2 cellular contexts compared by ENCODE assay signal in the genomic region with DNA sequence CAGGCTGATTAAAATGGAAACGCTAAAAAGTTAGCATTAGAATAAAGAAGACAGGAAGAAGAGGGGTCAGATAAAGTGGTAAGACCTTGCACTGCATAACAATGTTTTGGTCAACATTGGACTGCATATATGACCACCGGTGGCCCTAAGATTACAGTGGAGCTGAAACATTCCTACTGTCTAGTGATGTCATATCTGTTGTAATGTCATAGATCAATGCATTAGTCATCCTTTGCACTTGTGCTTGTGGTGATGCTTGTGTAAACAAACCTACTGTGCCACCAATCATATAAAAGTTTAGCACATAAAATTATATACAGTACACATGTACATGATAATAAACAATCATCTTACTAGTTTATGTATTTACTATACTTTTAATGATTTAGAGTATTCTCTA.
TF ChIP-seq lines count a peak whose summit lies in the region.

No MANE protein-coding gene starts in this region.

TF ChIP-seq in endothelial cell of umbilical vein, 7 proteins besides CTCF, POLR2A, EP300 and RAD21:
- TF ChIP-seq FOS (IDR thresholded peaks at IDR 0.05; ENCODE audit: borderline replicate concordance, insufficient read depth, low read length) (peak; percentile 21), JUN (IDR thresholded peaks at IDR 0.05; ENCODE audit: borderline replicate concordance, insufficient read depth, insufficient read length, low read depth) (peak; percentile 65), EZH2 (IDR thresholded peaks at IDR 0.05; ENCODE audit: borderline replicate concordance, low read depth, low read length, severe bottlenecking) (no peak)

TF ChIP-seq in SK-N-SH, 30 proteins besides CTCF, POLR2A, EP300 and RAD21:
- TF ChIP-seq RCOR1 (IDR thresholded peaks at IDR 0.05; ENCODE audit: low read length) (no peak), FOXM1 (IDR thresholded peaks at IDR 0.05; ENCODE audit: low read depth) (no peak), YY1 (IDR thresholded peaks at IDR 0.05; ENCODE audit: low read depth) (no peak), FOXJ3 (CRISPR knock-in tag; IDR thresholded peaks at IDR 0.05) (no peak), ELF1 (IDR thresholded peaks at IDR 0.05) (no peak), POLR2AphosphoS5 (IDR thresholded peaks at IDR 0.05; ENCODE audit: low read depth, low read length) (no peak), NRF1 (IDR thresholded peaks at IDR 0.05; ENCODE audit: low read depth, low read length) (no peak), RXRA (IDR thresholded peaks at IDR 0.05; ENCODE audit: borderline replicate concordance, low read depth) (no peak), EZH2phosphoT487 (IDR thresholded peaks at IDR 0.05; ENCODE audit: borderline replicate concordance, low read depth) (no peak), CHD2 (IDR thresholded peaks at IDR 0.05; ENCODE audit: low read length, partially characterized antibody) (no peak)
- TF ChIP-seq, protein P1, sequence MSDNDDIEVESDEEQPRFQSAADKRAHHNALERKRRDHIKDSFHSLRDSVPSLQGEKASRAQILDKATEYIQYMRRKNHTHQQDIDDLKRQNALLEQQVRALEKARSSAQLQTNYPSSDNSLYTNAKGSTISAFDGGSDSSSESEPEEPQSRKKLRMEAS (IDR thresholded peaks at IDR 0.05; ENCODE audit: low read depth), result no peak
- TF ChIP-seq, protein P2, sequence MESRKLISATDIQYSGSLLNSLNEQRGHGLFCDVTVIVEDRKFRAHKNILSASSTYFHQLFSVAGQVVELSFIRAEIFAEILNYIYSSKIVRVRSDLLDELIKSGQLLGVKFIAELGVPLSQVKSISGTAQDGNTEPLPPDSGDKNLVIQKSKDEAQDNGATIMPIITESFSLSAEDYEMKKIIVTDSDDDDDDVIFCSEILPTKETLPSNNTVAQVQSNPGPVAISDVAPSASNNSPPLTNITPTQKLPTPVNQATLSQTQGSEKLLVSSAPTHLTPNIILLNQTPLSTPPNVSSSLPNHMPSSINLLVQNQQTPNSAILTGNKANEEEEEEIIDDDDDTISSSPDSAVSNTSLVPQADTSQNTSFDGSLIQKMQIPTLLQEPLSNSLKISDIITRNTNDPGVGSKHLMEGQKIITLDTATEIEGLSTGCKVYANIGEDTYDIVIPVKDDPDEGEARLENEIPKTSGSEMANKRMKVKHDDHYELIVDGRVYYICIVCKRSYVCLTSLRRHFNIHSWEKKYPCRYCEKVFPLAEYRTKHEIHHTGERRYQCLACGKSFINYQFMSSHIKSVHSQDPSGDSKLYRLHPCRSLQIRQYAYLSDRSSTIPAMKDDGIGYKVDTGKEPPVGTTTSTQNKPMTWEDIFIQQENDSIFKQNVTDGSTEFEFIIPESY (IDR thresholded peaks at IDR 0.05; ENCODE audit: borderline replicate concordance, low read depth), result no peak
- TF ChIP-seq, protein P3, sequence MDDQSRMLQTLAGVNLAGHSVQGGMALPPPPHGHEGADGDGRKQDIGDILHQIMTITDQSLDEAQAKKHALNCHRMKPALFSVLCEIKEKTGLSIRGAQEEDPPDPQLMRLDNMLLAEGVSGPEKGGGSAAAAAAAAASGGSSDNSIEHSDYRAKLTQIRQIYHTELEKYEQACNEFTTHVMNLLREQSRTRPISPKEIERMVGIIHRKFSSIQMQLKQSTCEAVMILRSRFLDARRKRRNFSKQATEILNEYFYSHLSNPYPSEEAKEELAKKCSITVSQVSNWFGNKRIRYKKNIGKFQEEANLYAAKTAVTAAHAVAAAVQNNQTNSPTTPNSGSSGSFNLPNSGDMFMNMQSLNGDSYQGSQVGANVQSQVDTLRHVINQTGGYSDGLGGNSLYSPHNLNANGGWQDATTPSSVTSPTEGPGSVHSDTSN (IDR thresholded peaks at IDR 0.05), result no peak
- TF ChIP-seq, protein P4, sequence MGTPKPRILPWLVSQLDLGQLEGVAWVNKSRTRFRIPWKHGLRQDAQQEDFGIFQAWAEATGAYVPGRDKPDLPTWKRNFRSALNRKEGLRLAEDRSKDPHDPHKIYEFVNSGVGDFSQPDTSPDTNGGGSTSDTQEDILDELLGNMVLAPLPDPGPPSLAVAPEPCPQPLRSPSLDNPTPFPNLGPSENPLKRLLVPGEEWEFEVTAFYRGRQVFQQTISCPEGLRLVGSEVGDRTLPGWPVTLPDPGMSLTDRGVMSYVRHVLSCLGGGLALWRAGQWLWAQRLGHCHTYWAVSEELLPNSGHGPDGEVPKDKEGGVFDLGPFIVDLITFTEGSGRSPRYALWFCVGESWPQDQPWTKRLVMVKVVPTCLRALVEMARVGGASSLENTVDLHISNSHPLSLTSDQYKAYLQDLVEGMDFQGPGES (IDR thresholded peaks at IDR 0.05; ENCODE audit: low read depth, low read length), result no peak
- TF ChIP-seq, protein P5, sequence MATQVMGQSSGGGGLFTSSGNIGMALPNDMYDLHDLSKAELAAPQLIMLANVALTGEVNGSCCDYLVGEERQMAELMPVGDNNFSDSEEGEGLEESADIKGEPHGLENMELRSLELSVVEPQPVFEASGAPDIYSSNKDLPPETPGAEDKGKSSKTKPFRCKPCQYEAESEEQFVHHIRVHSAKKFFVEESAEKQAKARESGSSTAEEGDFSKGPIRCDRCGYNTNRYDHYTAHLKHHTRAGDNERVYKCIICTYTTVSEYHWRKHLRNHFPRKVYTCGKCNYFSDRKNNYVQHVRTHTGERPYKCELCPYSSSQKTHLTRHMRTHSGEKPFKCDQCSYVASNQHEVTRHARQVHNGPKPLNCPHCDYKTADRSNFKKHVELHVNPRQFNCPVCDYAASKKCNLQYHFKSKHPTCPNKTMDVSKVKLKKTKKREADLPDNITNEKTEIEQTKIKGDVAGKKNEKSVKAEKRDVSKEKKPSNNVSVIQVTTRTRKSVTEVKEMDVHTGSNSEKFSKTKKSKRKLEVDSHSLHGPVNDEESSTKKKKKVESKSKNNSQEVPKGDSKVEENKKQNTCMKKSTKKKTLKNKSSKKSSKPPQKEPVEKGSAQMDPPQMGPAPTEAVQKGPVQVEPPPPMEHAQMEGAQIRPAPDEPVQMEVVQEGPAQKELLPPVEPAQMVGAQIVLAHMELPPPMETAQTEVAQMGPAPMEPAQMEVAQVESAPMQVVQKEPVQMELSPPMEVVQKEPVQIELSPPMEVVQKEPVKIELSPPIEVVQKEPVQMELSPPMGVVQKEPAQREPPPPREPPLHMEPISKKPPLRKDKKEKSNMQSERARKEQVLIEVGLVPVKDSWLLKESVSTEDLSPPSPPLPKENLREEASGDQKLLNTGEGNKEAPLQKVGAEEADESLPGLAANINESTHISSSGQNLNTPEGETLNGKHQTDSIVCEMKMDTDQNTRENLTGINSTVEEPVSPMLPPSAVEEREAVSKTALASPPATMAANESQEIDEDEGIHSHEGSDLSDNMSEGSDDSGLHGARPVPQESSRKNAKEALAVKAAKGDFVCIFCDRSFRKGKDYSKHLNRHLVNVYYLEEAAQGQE (IDR thresholded peaks at IDR 0.05; ENCODE audit: low read depth, low read length), result no peak
- TF ChIP-seq, protein P6, sequence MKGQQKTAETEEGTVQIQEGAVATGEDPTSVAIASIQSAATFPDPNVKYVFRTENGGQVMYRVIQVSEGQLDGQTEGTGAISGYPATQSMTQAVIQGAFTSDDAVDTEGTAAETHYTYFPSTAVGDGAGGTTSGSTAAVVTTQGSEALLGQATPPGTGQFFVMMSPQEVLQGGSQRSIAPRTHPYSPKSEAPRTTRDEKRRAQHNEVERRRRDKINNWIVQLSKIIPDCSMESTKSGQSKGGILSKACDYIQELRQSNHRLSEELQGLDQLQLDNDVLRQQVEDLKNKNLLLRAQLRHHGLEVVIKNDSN (IDR thresholded peaks at IDR 0.05; ENCODE audit: borderline replicate concordance, low read depth), result no peak
- TF ChIP-seq, protein P7, sequence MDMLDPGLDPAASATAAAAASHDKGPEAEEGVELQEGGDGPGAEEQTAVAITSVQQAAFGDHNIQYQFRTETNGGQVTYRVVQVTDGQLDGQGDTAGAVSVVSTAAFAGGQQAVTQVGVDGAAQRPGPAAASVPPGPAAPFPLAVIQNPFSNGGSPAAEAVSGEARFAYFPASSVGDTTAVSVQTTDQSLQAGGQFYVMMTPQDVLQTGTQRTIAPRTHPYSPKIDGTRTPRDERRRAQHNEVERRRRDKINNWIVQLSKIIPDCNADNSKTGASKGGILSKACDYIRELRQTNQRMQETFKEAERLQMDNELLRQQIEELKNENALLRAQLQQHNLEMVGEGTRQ (IDR thresholded peaks at IDR 0.05; ENCODE audit: borderline replicate concordance, low read depth, low read length), result no peak
